In the genomic region with DNA sequence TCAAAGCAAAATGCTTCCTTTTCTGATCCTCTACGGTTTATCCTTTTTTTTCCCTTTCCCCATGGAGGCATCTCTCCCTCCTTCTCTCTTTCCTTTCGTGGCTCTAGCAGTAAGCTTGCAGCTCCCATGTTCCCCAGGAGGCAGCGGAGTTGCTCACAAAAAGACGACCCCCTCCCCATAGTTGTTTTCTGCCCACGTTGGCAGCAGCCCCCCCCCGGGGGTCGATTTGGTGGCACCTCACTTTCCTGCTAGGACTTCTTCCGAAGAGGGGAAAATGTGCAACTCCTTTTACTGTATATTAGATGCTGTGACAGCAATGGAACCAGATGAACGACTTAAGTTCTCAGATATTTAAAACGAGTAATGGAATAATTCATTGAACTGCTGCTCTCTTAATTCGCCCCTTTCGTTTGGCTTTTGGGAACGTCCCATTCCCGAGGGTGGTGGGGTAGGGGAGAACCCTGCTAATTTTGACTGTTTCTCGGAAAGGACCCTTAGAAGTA, we compare ENCODE assay signal across 8 cellular contexts. TPM values are rescaled to one million over a fixed set of nuclear protein-coding genes. Genes with fewer than 3 reads are reported as not detected.
A peak's percentile ranks its signal among the peaks of the same experiment; 100 is the strongest.
DNase-seq lines count a peak whose midpoint lies in the region; ATAC-seq and TF ChIP-seq lines count a peak whose summit lies in the region.

No MANE protein-coding gene starts in this region.

- intact Hi-C loops in Right ventricle myocardium inferior (cut with DNase I): loop anchor here (1.0 kb wide), 1 partner anchor 90 kb away; a partner anchor contains a TSS

- H3K9me3 ChIP-seq in cardiac muscle cell (ENCODE audit: low read depth): no peaks in the 10 kb centered on the region
- no peaks in the 10 kb centered on the region for H3K9me3 ChIP-seq in endocrine pancreas (ENCODE audit: control insufficient read depth, low read length)

- in situ Hi-C loops in SK-MEL-5 (cut with HindIII; ENCODE audit: low pct_unique_long_range_greater_than_20kb, low sequenced_read_pairs): loop anchor here (5.0 kb wide), 1 partner anchor 34 kb away; no protein-coding TSS in a partner anchor

- H3K4me1 ChIP-seq in cardiac muscle cell (ENCODE audit: low read depth) (no peaks in the 10 kb centered on the region), endocrine pancreas (ENCODE audit: control insufficient read depth, insufficient read depth, low read length) (peaks cover 13% of the 10 kb centered on the region), urinary bladder (ENCODE audit: insufficient read depth) (no peaks in the 10 kb centered on the region)

- H3K27ac ChIP-seq in cardiac muscle cell: peak overlapping the region; percentile 99
- peak overlapping the region; percentile 95 for H3K27ac ChIP-seq in urinary bladder (ENCODE audit: low read depth)

- no peaks in the 10 kb centered on the region for H3K27me3 ChIP-seq in cardiac muscle cell
- no peaks in the 10 kb centered on the region for H3K27me3 ChIP-seq in endocrine pancreas (ENCODE audit: control insufficient read depth, insufficient read depth, low read length)

- DNase-seq in cardiac muscle cell (ENCODE audit: low read depth in 1 of 2, low spot score in 1 of 2) (peak in 1 of 2 donors; percentile 28), Right ventricle myocardium inferior (ENCODE audit: missing footprints) (no peak), SK-MEL-5 (ENCODE audit: low read depth, low spot score) (peak; percentile 42), midbrain (lab: John Stamatoyannopoulos, UW) (peak; percentile 42)

- under 1% methylated on average over 15 of the region's 15 CpGs for WGBS in urinary bladder

- peak overlapping the region; percentile 86 for H3K9ac ChIP-seq in endocrine pancreas (ENCODE audit: control insufficient read depth, insufficient read depth, low read length)

- H3K4me3 ChIP-seq in cardiac muscle cell (peak overlapping the region; percentile 80), endocrine pancreas (ENCODE audit: control insufficient read depth, insufficient read depth, low read length) (peak overlapping the region; percentile 94), urinary bladder (ENCODE audit: low read depth, low read length) (peak overlapping the region; percentile 95)

- ATAC-seq in Right ventricle myocardium inferior (no peak), HG03095 (IDR thresholded peaks at IDR 0.05; ENCODE audit: unreplicated experiment) (peak; percentile 0), GM21367 (IDR thresholded peaks at IDR 0.05; ENCODE audit: unreplicated experiment) (no peak)

- H3K36me3 ChIP-seq in cardiac muscle cell (no peaks in the 10 kb centered on the region), endocrine pancreas (ENCODE audit: control insufficient read depth, insufficient read depth, low read length) (no peaks in the 10 kb centered on the region), urinary bladder (ENCODE audit: insufficient read depth) (no peaks in the 10 kb centered on the region)

- TF ChIP-seq CTCF in cardiac muscle cell (IDR thresholded peaks at IDR 0.05; ENCODE audit: low read depth, low read length): no peak

RNA-seq across cellular contexts. Expression of a gene that starts 0.8 kb away (rescaled TPM):
- total RNA-seq in cardiac muscle cell: 117 and 150 TPM in 2 replicates
- 348 and 371 TPM in 2 replicates for polyA plus RNA-seq in cardiac muscle cell
- 416 TPM for total RNA-seq in Right ventricle myocardium inferior
- 240 and 252 TPM in 2 replicates for total RNA-seq in SK-MEL-5 (2014; rRNA removed; shearing (Covaris generic))
- 93.9 and 118 TPM in 2 replicates for polyA plus RNA-seq in SK-MEL-5 (2015; cell fraction: cytosol; rRNA removed)
- polyA plus RNA-seq in SK-MEL-5 (2015; cell fraction: nucleus; rRNA removed): 55.8 and 75.5 TPM in 2 replicates
- 286 TPM for total RNA-seq in urinary bladder
- polyA plus RNA-seq in urinary bladder: 156 TPM
